In the genomic region with DNA sequence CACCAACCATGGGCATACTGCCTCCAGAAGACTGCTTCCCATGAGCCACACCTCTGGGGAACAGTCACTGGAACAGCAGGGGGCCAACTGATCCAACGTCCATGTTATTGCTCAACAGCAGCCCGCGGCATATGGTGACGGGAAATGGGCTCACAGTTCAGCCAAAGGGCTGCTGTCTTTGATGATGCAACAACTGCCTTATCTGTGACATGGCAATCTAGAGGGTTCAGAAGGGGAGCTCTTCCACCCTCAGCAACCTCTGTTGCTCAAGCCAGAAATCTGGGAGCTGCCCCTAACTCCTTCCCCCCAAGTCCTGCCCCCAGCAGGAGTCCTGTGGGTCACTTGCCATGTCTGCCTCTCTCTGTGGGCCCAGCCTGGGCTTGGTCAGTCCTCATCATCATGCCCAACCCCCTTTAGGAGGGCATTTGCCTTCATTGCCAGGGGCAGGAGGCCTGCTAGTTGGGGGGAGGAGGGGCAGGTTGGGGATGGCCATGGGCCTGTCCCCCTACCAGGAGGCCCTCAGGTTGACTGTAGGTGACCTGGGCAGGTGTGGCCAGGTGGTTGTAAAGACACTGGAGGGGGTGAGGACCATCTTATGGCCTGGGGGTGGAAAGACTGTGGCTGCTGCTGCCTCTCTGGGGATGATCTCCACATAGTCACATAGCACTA, we compare ENCODE assay signal across 12 cellular contexts.
A peak's percentile ranks its signal among the peaks of the same experiment; 100 is the strongest.
DNase-seq lines count a peak whose midpoint lies in the region; ATAC-seq and TF ChIP-seq lines count a peak whose summit lies in the region.
"Had no signal": no experiment of that assay in that cellular context is flagged by ENCODE, and none has a peak within 500 bp of the region (broad histone marks: within the 10 kb centered on the region; RNA-seq: fewer than 3 reads in every experiment).

No MANE protein-coding gene starts in this region.

- H3K36me3 ChIP-seq in adrenal gland (replicated peaks in 1 of 2) (no peaks in the 10 kb centered on the region), tibial nerve (no peaks in the 10 kb centered on the region)

- peak in 1 of 2 donors; percentile 92 for TF ChIP-seq EP300 in tibial nerve (IDR thresholded peaks at IDR 0.05)

- H3K4me1 ChIP-seq in adrenal gland (replicated peaks in 1 of 2) (no peaks in the 10 kb centered on the region), tibial nerve (peaks cover 0 to 19% (median under 1%) of the 10 kb centered on the region in 4 donors)

- no peak for ATAC-seq in HG03432 (IDR thresholded peaks at IDR 0.05; ENCODE audit: unreplicated experiment)
- ATAC-seq: activated T-cell treated with anti-CD3 and anti-CD28 coated beads, Interleukin-2, amount 50 U/mL, for 4 hours had no signal

- H3K4me3 ChIP-seq in adrenal gland (no peak overlapping the region), tibial nerve (no peak overlapping the region)
- H3K4me3 ChIP-seq: dorsolateral prefrontal cortex, SK-N-MC, smooth muscle cell had no signal

- H3K4me3 Mint-ChIP-seq in HFFc6 = peak overlapping the region; percentile 47
- H3K4me3 Mint-ChIP-seq: activated T-cell treated with anti-CD3 and anti-CD28 coated beads, Interleukin-2, amount 50 U/mL, for 4 hours had no signal

- 73 to 88% (median 73%) methylated on average over 4 of the region's 4 CpGs for WGBS in adrenal gland, 4 donors
- 77 to 81% methylated on average over 4 of the region's 4 CpGs for WGBS in tibial nerve, 2 donors

- peak overlapping the region; percentile 90 for H3K27ac Mint-ChIP-seq in HFFc6

- H3K27ac ChIP-seq in adrenal gland (peak overlapping the region in 2 of 5 donors; percentile 47 to 85), tibial nerve (peak overlapping the region; percentile 15 to 70 (median 50))
- H3K27ac ChIP-seq: dorsolateral prefrontal cortex, SK-N-MC had no signal

- intact Hi-C loops in adrenal gland (cut with DNase I) = no loop called here

- TF ChIP-seq POLR2A in adrenal gland (IDR thresholded peaks at IDR 0.05) = no peak
- no peak for TF ChIP-seq POLR2A in tibial nerve (IDR thresholded peaks at IDR 0.05)

- no peak for DNase-seq in HFFc6
- DNase-seq in adrenal gland = peak in 5 of 7 donors; percentile 31 to 67 (median 37)
- DNase-seq in islet precursor cell = peak; percentile 23
- peak in 1 of 2 donors; percentile 63 for DNase-seq in tibial nerve (ENCODE audit: low spot score in 2 of 2)
- DNase-seq in T-helper 9 cell = no peak
- no peak for DNase-seq in KG1 (lab: John Stamatoyannopoulos, UW)
- DNase-seq: activated T-cell treated with anti-CD3 and anti-CD28 coated beads, Interleukin-2, amount 50 U/mL, for 4 hours; stimulated activated naive CD4-positive, alpha-beta T cell had no signal

- peaks cover 6% of the 10 kb centered on the region; the same call in 1 of the 2 replicates for H3K27me3 Mint-ChIP-seq in HFFc6 (ENCODE audit: insufficient read depth)

- H3K27me3 ChIP-seq in adrenal gland = no peaks in the 10 kb centered on the region
- no peaks in the 10 kb centered on the region for H3K27me3 ChIP-seq in tibial nerve

- peaks cover 5% of the 10 kb centered on the region; the same call in 1 of the 2 replicates for H3K36me3 Mint-ChIP-seq in HFFc6 (ENCODE audit: low read depth)

- peaks cover 49% of the 10 kb centered on the region for H3K4me1 Mint-ChIP-seq in HFFc6 (ENCODE audit: low read depth)

- no peak for TF ChIP-seq CTCF in HFFc6 (IDR thresholded peaks at IDR 0.05)
- TF ChIP-seq CTCF in adrenal gland (IDR thresholded peaks at IDR 0.05) = no peak
- TF ChIP-seq CTCF in tibial nerve (IDR thresholded peaks at IDR 0.05) = no peak

- no peaks in the 10 kb centered on the region for H3K9me3 ChIP-seq in adrenal gland (replicated peaks in 1 of 3)
- H3K9me3 ChIP-seq in tibial nerve = no peaks in the 10 kb centered on the region

- no peaks in the 10 kb centered on the region for H3K9me3 Mint-ChIP-seq in HFFc6
- H3K9me3 Mint-ChIP-seq: activated T-cell treated with anti-CD3 and anti-CD28 coated beads, Interleukin-2, amount 50 U/mL, for 4 hours had no signal

Comparison
In these comparisons a context has a peak if more than half of its experiments do, and no peak if none do; other contexts are left out.
1. DNase-seq: peak in adrenal gland (5 of 7) and islet precursor cell (single experiment); none in HFFc6 (single experiment), T-helper 9 cell (single experiment) and KG1 (single experiment).